2 cellular contexts compared by ENCODE assay signal in the genomic region with DNA sequence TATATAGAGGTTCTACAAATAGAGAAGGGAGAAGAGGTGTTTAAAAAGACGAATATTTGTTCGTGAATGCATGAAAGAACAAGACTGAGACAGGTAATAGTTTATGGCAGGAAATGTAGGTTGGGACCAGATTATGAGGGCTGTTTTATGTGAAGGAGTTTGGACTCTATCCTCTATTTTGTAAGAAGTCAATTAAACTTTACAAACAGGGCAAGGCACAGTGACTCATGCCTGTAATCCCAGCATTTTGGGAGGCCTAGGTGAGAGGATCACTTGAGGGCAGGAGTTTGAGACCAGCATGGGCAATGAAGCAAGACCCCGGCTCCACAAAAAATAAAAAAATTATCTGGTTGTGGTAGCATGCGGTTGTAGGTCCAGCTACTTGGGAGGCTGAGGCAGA.
TF ChIP-seq lines count a peak whose summit lies in the region.

No MANE protein-coding gene starts in this region.

TF ChIP-seq in liver, 16 proteins besides CTCF, POLR2A, EP300 and RAD21:
- TF ChIP-seq, protein P1, sequence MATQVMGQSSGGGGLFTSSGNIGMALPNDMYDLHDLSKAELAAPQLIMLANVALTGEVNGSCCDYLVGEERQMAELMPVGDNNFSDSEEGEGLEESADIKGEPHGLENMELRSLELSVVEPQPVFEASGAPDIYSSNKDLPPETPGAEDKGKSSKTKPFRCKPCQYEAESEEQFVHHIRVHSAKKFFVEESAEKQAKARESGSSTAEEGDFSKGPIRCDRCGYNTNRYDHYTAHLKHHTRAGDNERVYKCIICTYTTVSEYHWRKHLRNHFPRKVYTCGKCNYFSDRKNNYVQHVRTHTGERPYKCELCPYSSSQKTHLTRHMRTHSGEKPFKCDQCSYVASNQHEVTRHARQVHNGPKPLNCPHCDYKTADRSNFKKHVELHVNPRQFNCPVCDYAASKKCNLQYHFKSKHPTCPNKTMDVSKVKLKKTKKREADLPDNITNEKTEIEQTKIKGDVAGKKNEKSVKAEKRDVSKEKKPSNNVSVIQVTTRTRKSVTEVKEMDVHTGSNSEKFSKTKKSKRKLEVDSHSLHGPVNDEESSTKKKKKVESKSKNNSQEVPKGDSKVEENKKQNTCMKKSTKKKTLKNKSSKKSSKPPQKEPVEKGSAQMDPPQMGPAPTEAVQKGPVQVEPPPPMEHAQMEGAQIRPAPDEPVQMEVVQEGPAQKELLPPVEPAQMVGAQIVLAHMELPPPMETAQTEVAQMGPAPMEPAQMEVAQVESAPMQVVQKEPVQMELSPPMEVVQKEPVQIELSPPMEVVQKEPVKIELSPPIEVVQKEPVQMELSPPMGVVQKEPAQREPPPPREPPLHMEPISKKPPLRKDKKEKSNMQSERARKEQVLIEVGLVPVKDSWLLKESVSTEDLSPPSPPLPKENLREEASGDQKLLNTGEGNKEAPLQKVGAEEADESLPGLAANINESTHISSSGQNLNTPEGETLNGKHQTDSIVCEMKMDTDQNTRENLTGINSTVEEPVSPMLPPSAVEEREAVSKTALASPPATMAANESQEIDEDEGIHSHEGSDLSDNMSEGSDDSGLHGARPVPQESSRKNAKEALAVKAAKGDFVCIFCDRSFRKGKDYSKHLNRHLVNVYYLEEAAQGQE (IDR thresholded peaks at IDR 0.05) = no peak
- no peak for TF ChIP-seq SP1 (IDR thresholded peaks at IDR 0.05)
- TF ChIP-seq RXRA (IDR thresholded peaks at IDR 0.05) = no peak
- TF ChIP-seq NR2F2 (IDR thresholded peaks at IDR 0.05) = no peak
- no peak for TF ChIP-seq EGR1 (IDR thresholded peaks at IDR 0.05; ENCODE audit: low read depth in 2 of 2)
- TF ChIP-seq FOXA1 (IDR thresholded peaks at IDR 0.05) = no peak
- no peak for TF ChIP-seq FOXA2 (IDR thresholded peaks at IDR 0.05)
- TF ChIP-seq HNF4A (conservative IDR thresholded peaks at IDR 0.05) = peak; percentile 23 to 51
- TF ChIP-seq, protein P2, sequence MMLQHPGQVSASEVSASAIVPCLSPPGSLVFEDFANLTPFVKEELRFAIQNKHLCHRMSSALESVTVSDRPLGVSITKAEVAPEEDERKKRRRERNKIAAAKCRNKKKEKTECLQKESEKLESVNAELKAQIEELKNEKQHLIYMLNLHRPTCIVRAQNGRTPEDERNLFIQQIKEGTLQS (IDR thresholded peaks at IDR 0.05) = peak; percentile 17
- TF ChIP-seq HNF4G (IDR thresholded peaks at IDR 0.05) = no peak
- TF ChIP-seq JUND (IDR thresholded peaks at IDR 0.05) = peak; percentile 18 to 30
- TF ChIP-seq TAF1 (conservative IDR thresholded peaks at IDR 0.05) = no peak
- TF ChIP-seq, protein P3, sequence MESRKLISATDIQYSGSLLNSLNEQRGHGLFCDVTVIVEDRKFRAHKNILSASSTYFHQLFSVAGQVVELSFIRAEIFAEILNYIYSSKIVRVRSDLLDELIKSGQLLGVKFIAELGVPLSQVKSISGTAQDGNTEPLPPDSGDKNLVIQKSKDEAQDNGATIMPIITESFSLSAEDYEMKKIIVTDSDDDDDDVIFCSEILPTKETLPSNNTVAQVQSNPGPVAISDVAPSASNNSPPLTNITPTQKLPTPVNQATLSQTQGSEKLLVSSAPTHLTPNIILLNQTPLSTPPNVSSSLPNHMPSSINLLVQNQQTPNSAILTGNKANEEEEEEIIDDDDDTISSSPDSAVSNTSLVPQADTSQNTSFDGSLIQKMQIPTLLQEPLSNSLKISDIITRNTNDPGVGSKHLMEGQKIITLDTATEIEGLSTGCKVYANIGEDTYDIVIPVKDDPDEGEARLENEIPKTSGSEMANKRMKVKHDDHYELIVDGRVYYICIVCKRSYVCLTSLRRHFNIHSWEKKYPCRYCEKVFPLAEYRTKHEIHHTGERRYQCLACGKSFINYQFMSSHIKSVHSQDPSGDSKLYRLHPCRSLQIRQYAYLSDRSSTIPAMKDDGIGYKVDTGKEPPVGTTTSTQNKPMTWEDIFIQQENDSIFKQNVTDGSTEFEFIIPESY (IDR thresholded peaks at IDR 0.05) = no peak
- no peak for TF ChIP-seq GABPA (IDR thresholded peaks at IDR 0.05 in 1 of 2, conservative IDR thresholded peaks at IDR 0.05 in 1 of 2)
- no peak for TF ChIP-seq YY1 (IDR thresholded peaks at IDR 0.05)
- TF ChIP-seq, protein P4, sequence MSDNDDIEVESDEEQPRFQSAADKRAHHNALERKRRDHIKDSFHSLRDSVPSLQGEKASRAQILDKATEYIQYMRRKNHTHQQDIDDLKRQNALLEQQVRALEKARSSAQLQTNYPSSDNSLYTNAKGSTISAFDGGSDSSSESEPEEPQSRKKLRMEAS (IDR thresholded peaks at IDR 0.05) = no peak
TF ChIP-seq in liver: peak in this region for 3.

TF ChIP-seq in HepG2, 621 proteins besides CTCF, POLR2A, EP300 and RAD21:
- TF ChIP-seq, protein P5, sequence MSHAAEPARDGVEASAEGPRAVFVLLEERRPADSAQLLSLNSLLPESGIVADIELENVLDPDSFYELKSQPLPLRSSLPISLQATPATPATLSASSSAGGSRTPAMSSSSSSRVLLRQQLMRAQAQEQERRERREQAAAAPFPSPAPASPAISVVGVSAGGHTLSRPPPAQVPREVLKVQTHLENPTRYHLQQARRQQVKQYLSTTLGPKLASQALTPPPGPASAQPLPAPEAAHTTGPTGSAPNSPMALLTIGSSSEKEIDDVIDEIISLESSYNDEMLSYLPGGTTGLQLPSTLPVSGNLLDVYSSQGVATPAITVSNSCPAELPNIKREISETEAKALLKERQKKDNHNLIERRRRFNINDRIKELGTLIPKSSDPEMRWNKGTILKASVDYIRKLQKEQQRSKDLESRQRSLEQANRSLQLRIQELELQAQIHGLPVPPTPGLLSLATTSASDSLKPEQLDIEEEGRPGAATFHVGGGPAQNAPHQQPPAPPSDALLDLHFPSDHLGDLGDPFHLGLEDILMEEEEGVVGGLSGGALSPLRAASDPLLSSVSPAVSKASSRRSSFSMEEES (CRISPR knock-in tag; IDR thresholded peaks at IDR 0.05) = no peak
- TF ChIP-seq ARNT (IDR thresholded peaks at IDR 0.05) (no peak), ZFP62 (CRISPR knock-in tag; IDR thresholded peaks at IDR 0.05) (no peak)
- TF ChIP-seq, protein P6, sequence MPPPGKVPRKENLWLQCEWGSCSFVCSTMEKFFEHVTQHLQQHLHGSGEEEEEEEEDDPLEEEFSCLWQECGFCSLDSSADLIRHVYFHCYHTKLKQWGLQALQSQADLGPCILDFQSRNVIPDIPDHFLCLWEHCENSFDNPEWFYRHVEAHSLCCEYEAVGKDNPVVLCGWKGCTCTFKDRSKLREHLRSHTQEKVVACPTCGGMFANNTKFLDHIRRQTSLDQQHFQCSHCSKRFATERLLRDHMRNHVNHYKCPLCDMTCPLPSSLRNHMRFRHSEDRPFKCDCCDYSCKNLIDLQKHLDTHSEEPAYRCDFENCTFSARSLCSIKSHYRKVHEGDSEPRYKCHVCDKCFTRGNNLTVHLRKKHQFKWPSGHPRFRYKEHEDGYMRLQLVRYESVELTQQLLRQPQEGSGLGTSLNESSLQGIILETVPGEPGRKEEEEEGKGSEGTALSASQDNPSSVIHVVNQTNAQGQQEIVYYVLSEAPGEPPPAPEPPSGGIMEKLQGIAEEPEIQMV (CRISPR knock-in tag; IDR thresholded peaks at IDR 0.05; ENCODE audit: low read depth) = no peak
TF ChIP-seq in HepG2: peak in this region for 0.
